24 cellular contexts compared by ENCODE assay signal in the genomic region with DNA sequence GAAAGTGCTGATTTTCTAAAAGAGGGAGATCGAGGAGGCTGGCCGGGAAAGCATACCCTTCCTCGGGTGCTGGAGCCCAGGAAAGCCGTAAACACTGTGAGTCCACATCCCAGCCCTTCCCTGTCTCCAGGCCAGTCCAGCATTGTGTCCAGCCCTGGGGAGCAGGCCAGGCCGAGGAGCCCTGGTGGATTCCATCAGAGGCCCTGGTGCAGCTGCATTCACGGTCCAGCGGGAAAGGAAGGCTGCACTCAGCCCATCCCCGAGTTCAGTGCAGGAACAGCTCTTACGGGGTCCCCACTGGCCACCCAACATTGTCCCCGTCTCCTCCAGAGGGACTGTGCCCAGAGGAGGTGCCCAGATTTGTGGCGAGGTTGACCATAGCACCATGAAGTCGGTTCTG.
"Had no signal": no experiment of that assay in that cellular context is flagged by ENCODE, and none has a peak within 500 bp of the region (broad histone marks: within the 10 kb centered on the region; RNA-seq: fewer than 3 reads in every experiment).

No MANE protein-coding gene starts in this region.

- H3K9me3 Mint-ChIP-seq: effector memory CD8-positive, alpha-beta T cell had no signal

- H3K4me3 Mint-ChIP-seq: effector memory CD8-positive, alpha-beta T cell; memory B cell; naive thymus-derived CD4-positive, alpha-beta T cell; T-helper 17 cell had no signal

- H3K27me3 ChIP-seq: adrenal gland, breast epithelium, right lobe of liver, SJSA1, upper lobe of right lung had no signal

- H3K4me2 ChIP-seq: smooth muscle cell had no signal

- H3K9me3 ChIP-seq: adrenal gland, breast epithelium, right lobe of liver, upper lobe of right lung had no signal

- ATAC-seq: activated naive CD4-positive, alpha-beta T cell treated with anti-CD3 and anti-CD28 coated beads, Interleukin-2, amount 50 U/mL, for 72 hours; effector memory CD8-positive, alpha-beta T cell; left lobe of liver; naive thymus-derived CD4-positive, alpha-beta T cell; right lobe of liver; T-helper 17 cell; upper lobe of right lung had no signal

- H3K4me1 Mint-ChIP-seq: memory B cell; naive thymus-derived CD4-positive, alpha-beta T cell; T-helper 17 cell had no signal

- H3K4me1 ChIP-seq: breast epithelium, right lobe of liver, upper lobe of right lung had no signal

- H3K27me3 Mint-ChIP-seq: naive thymus-derived CD4-positive, alpha-beta T cell; progenitor cell of endocrine pancreas had no signal

- H3K36me3 ChIP-seq: adrenal gland, breast epithelium, SJSA1, upper lobe of right lung had no signal

- FAIRE-seq: astrocyte, islet of Langerhans had no signal

- H3K27ac Mint-ChIP-seq: activated naive CD4-positive, alpha-beta T cell treated with anti-CD3 and anti-CD28 coated beads, Interleukin-2, amount 50 U/mL, for 72 hours; effector memory CD8-positive, alpha-beta T cell; memory B cell; naive thymus-derived CD4-positive, alpha-beta T cell; progenitor cell of endocrine pancreas; T-helper 17 cell had no signal

- DNase-seq: activated CD4-positive, alpha-beta T cell treated with anti-CD3 and anti-CD28 coated beads, Interleukin-2, amount 50 U/mL, for 1 hour; activated CD4-positive, CD25-positive, alpha-beta regulatory T cell treated with anti-CD3 and anti-CD28 coated beads, Interleukin-2, amount 50 U/mL, for 72 hours; activated gamma-delta T cell; adrenal gland; effector memory CD8-positive, alpha-beta T cell; foreskin fibroblast; glutamatergic neuron; hippocampal formation; naive thymus-derived CD4-positive, alpha-beta T cell; stimulated activated CD4-positive, alpha-beta T cell treated with anti-CD3 and anti-CD28 coated beads, Interleukin-4, amount 100 ng/mL, for 4 hours; stimulated activated naive CD4-positive, alpha-beta T cell; T-helper 17 cell had no signal

- H3K27ac ChIP-seq: breast epithelium, right lobe of liver, upper lobe of right lung, VCaP had no signal

- H3K4me3 ChIP-seq: adrenal gland, breast epithelium, right lobe of liver, SJSA1, smooth muscle cell, upper lobe of right lung had no signal
